In the genomic region with DNA sequence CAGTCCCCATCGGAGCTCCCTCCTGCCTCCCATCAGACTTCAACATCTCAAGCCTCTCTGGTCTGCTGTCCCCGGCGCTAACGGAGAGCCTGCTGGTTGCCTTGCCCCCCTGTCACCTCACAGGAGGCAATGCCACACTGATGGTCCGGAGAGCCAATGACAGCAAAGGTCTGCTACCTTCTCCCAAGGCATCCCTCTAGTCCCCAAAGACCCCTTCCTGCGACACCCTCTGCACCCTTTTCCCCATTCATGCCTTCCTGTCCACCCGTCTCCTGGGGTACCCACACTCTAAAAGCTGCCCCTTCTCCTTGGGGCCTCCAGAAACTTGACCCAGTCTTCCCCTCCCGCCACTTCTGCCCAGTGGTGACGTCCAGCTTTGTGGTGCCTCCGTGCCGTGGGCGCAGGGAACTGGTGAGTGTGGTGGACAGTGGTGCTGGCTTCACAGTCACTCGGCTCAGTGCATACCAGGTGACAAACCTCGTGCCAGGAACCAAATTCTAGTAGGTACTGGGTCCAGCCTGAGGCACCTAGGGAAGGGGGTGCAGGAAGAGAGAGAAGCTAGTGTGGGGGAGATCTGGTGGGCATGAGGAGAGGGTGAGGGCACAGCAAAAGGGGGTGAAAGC, we compare ENCODE assay signal across 17 cellular contexts. TPM values are rescaled to one million over a fixed set of nuclear protein-coding genes. Genes with fewer than 3 reads are reported as not detected.
DNase-seq lines count a peak whose midpoint lies in the region; ATAC-seq and TF ChIP-seq lines count a peak whose summit lies in the region.
"Had no signal": no experiment of that assay in that cellular context is flagged by ENCODE, and none has a peak within 500 bp of the region (broad histone marks: within the 10 kb centered on the region; RNA-seq: fewer than 3 reads in every experiment).

No MANE protein-coding gene starts in this region.

- no peak for ATAC-seq in WTC11
- peak; percentile 17 for ATAC-seq in naive thymus-derived CD4-positive, alpha-beta T cell
- ATAC-seq in GM18511 (IDR thresholded peaks at IDR 0.05; ENCODE audit: unreplicated experiment), result no peak

- no peaks in the 10 kb centered on the region for H3K9me3 ChIP-seq in naive thymus-derived CD4-positive, alpha-beta T cell (ENCODE audit: control insufficient read depth in 2 of 3, low read length in 3 of 3)
- H3K9me3 ChIP-seq: tibial artery had no signal

- no peak overlapping the region for H3K4me3 Mint-ChIP-seq in CD14-positive monocyte
- H3K4me3 Mint-ChIP-seq in WTC11, result no peak overlapping the region
- no peak overlapping the region for H3K4me3 Mint-ChIP-seq in naive thymus-derived CD4-positive, alpha-beta T cell
- H3K4me3 Mint-ChIP-seq: CD4-positive, CD25-positive, alpha-beta regulatory T cell; dendritic cell treated with granulocyte-macrophage colony-stimulating factor and Interleukin-4, amounts not matched to agents 40 ng/mL and 50 ng/mL, for 4 days; GM23338 had no signal

- POLR2A ChIA-PET in HEK293T (lab: Yijun Ruan, JAX), result no interaction called here
- POLR2A ChIA-PET in WTC11 (lab: Charles Lee), result interaction anchor here (0.6 to 1.6 kb wide), 4 partner anchors 27 to 164 kb away, joined by 3 to 4 read pairs (median 3); no protein-coding TSS in a partner anchor
- POLR2A ChIA-PET in naive thymus-derived CD4-positive, alpha-beta T cell (lab: Charles Lee), result interaction anchor here (0.6 to 1.8 kb wide), 7 partner anchors 14 to 181 kb away, joined by 3 to 5 read pairs (median 3); no protein-coding TSS in a partner anchor

- DNase-seq in CD14-positive monocyte (ENCODE audit: low spot score) (no peak), HEK293T (ENCODE audit: extremely low spot score) (peak; percentile 3), WTC11 (ENCODE audit: low spot score) (no peak), foreskin fibroblast (no peak)
- DNase-seq in naive thymus-derived CD4-positive, alpha-beta T cell, result no peak
- DNase-seq in activated effector memory CD4-positive, alpha-beta T cell treated with Interleukin-2 at 50 U/mL for 16 hours, result no peak
- no peak for DNase-seq in activated T-cell treated with anti-CD3 and anti-CD28 coated beads, Interleukin-2, amount 50 U/mL, for 48 hours
- DNase-seq: NCI-H187 treated with DMSO at 0.1 percent for 48 hours had no signal

- no peaks in the 10 kb centered on the region for H3K27me3 ChIP-seq in naive thymus-derived CD4-positive, alpha-beta T cell (ENCODE audit: control insufficient read depth in 2 of 2, insufficient read depth in 2 of 2, low read length in 2 of 2)

- no peak overlapping the region for H3K27ac ChIP-seq in naive thymus-derived CD4-positive, alpha-beta T cell (ENCODE audit: low read depth, low read length)
- H3K27ac ChIP-seq: tibial artery had no signal

- H3K36me3 Mint-ChIP-seq in CD14-positive monocyte, result no peaks in the 10 kb centered on the region
- H3K36me3 Mint-ChIP-seq in WTC11, result no peaks in the 10 kb centered on the region
- H3K36me3 Mint-ChIP-seq in naive thymus-derived CD4-positive, alpha-beta T cell, result no peaks in the 10 kb centered on the region
- H3K36me3 Mint-ChIP-seq: CD4-positive, CD25-positive, alpha-beta regulatory T cell had no signal

- intact Hi-C loops in CD14-positive monocyte (cut with micrococcal nuclease), result loop anchor here (1.0 to 5.0 kb wide), 2 partner anchors 50 to 270 kb away; no protein-coding TSS in a partner anchor
- intact Hi-C loops in naive thymus-derived CD4-positive, alpha-beta T cell (cut with micrococcal nuclease), result loop anchor here (1.0 to 2.0 kb wide), 9 partner anchors 27 to 362 kb away; partner anchors contain the start of genes DDX6 (in 1 of the 2) and SLC37A4 (in 1 of the 2)

- H3K36me3 ChIP-seq in naive thymus-derived CD4-positive, alpha-beta T cell (ENCODE audit: control insufficient read depth in 2 of 3, insufficient read depth in 3 of 3, low read length in 3 of 3), result no peaks in the 10 kb centered on the region
- H3K36me3 ChIP-seq: tibial artery had no signal

- CTCF ChIA-PET in HEK293T (lab: Yijun Ruan, JAX), result interaction anchor here (0.6 to 1.3 kb wide), 6 partner anchors 10 to 62 kb away, joined by 3 to 5 read pairs (median 3); no protein-coding TSS in a partner anchor
- CTCF ChIA-PET in WTC11 (lab: Charles Lee), result interaction anchor here (0.7 to 3.6 kb wide), 25 partner anchors 9 to 344 kb away, joined by 3 to 19 read pairs (median 4); partner anchors contain the start of genes CENATAC, CXCR5 and DDX6
- CTCF ChIA-PET in naive thymus-derived CD4-positive, alpha-beta T cell (lab: Charles Lee), result interaction anchor here (0.6 to 2.2 kb wide), 20 partner anchors 12 to 772 kb away, joined by 3 to 11 read pairs (median 3); no protein-coding TSS in a partner anchor

- no peaks in the 10 kb centered on the region for H3K4me1 ChIP-seq in naive thymus-derived CD4-positive, alpha-beta T cell (ENCODE audit: control insufficient read depth in 2 of 2, insufficient read depth in 2 of 2, low read length in 2 of 2)
- H3K4me1 ChIP-seq: tibial artery had no signal

- TF ChIP-seq CTCF in CD14-positive monocyte (IDR thresholded peaks at IDR 0.05) (peak; percentile 55), WTC11 (IDR thresholded peaks at IDR 0.05) (peak; percentile 38), foreskin fibroblast (IDR thresholded peaks at IDR 0.05; ENCODE audit: low read depth, low read length) (no peak)

- H3K4me1 Mint-ChIP-seq in CD14-positive monocyte (peaks cover 3% of the 10 kb centered on the region), WTC11 (peaks cover 14% of the 10 kb centered on the region)
- peaks cover 0 to 11% (median 5%) of the 10 kb centered on the region in 7 donors for H3K4me1 Mint-ChIP-seq in naive thymus-derived CD4-positive, alpha-beta T cell

- no peaks in the 10 kb centered on the region for H3K9me3 Mint-ChIP-seq in CD14-positive monocyte
- H3K9me3 Mint-ChIP-seq in WTC11, result no peaks in the 10 kb centered on the region
- H3K9me3 Mint-ChIP-seq in naive thymus-derived CD4-positive, alpha-beta T cell, result no peaks in the 10 kb centered on the region
- H3K9me3 Mint-ChIP-seq: activated T-helper 2 cell treated with anti-CD3 and anti-CD28 coated beads, Interferon-gamma antibody, Interleukin-2, Interleukin-4, amounts not matched to agents 10 μg/mL and 5 μg/mL and 100 μg/mL, durations not matched to agents 14 hours and 24 hours and 36 hours; dendritic cell treated with granulocyte-macrophage colony-stimulating factor and Interleukin-4, amounts not matched to agents 40 ng/mL and 50 ng/mL, for 4 days; GM23338 had no signal

- H3K27me3 Mint-ChIP-seq in CD14-positive monocyte (ENCODE audit: low read depth in 3 of 3) (peaks cover 12 to 21% (median 13%) of the 10 kb centered on the region in 3 donors), WTC11 (ENCODE audit: low read depth) (peaks cover 16% of the 10 kb centered on the region)
- H3K27me3 Mint-ChIP-seq in naive thymus-derived CD4-positive, alpha-beta T cell, result peaks cover 0 to 29% (median 0%) of the 10 kb centered on the region in 5 donors

- no peak overlapping the region for H3K27ac Mint-ChIP-seq in CD14-positive monocyte
- H3K27ac Mint-ChIP-seq in WTC11, result no peak overlapping the region
- H3K27ac Mint-ChIP-seq in naive thymus-derived CD4-positive, alpha-beta T cell, result peak overlapping the region in 4 of 9 donors; percentile 2 to 68 (median 34)
- H3K27ac Mint-ChIP-seq: activated T-helper 2 cell treated with anti-CD3 and anti-CD28 coated beads, Interferon-gamma antibody, Interleukin-2, Interleukin-4, amounts not matched to agents 10 μg/mL and 5 μg/mL and 100 μg/mL, durations not matched to agents 14 hours and 24 hours and 36 hours; dendritic cell treated with granulocyte-macrophage colony-stimulating factor and Interleukin-4, amounts not matched to agents 40 ng/mL and 50 ng/mL, for 4 days; GM23338 had no signal

- H3K4me3 ChIP-seq in naive thymus-derived CD4-positive, alpha-beta T cell (ENCODE audit: low read length), result no peak overlapping the region
- no peak overlapping the region for H3K4me3 ChIP-seq in foreskin fibroblast (ENCODE audit: low read depth in 1 of 2, low read length in 2 of 2)
- H3K4me3 ChIP-seq: GM23338, tibial artery had no signal

TF ChIP-seq in HEK293T, 16 proteins besides CTCF, POLR2A, EP300 and RAD21 (continues in another document):
- TF ChIP-seq PKNOX1 (IDR thresholded peaks at IDR 0.05), result no peak
- no peak for TF ChIP-seq FOXK2 (IDR thresholded peaks at IDR 0.05)

TF ChIP-seq in WTC11, 78 proteins besides CTCF, POLR2A, EP300 and RAD21:
- TF ChIP-seq ZNF396 (CRISPR knock-in tag; IDR thresholded peaks at IDR 0.05; ENCODE audit: borderline replicate concordance) (no peak), TEAD4 (CRISPR knock-in tag; IDR thresholded peaks at IDR 0.05) (no peak)

RNA-seq across cellular contexts. Expression of gene UPK2, which starts 0.9 kb away (rescaled TPM):
- polyA plus RNA-seq in CD14-positive monocyte, result not detected
- not detected in 3 replicates for total RNA-seq in WTC11 (2021)
- total RNA-seq in naive thymus-derived CD4-positive, alpha-beta T cell, result under 1 TPM in 1 of 5 experiments, not detected in 4; 0.24 TPM
- polyA plus RNA-seq in naive thymus-derived CD4-positive, alpha-beta T cell, result under 1 TPM in 1 of 2 donors, not detected in 1; 0.51 TPM
- total RNA-seq: activated T-helper 2 cell treated with anti-CD3 and anti-CD28 coated beads, Interferon-gamma antibody, Interleukin-2, Interleukin-4, amounts not matched to agents 10 μg/mL and 5 μg/mL and 100 μg/mL, durations not matched to agents 14 hours and 24 hours and 36 hours; bronchial epithelial cell; CD4-positive, CD25-positive, alpha-beta regulatory T cell; GM23338; liver had no signal
- polyA plus RNA-seq: liver had no signal

RNA-seq across cellular contexts. Expression of gene FOXR1, which starts 14.6 kb away (rescaled TPM):
- not detected for polyA plus RNA-seq in CD14-positive monocyte
- total RNA-seq in WTC11 (2021), result not detected in 3 replicates
- total RNA-seq in naive thymus-derived CD4-positive, alpha-beta T cell, result not detected
- polyA plus RNA-seq in naive thymus-derived CD4-positive, alpha-beta T cell, result not detected
- total RNA-seq: activated T-helper 2 cell treated with anti-CD3 and anti-CD28 coated beads, Interferon-gamma antibody, Interleukin-2, Interleukin-4, amounts not matched to agents 10 μg/mL and 5 μg/mL and 100 μg/mL, durations not matched to agents 14 hours and 24 hours and 36 hours; bronchial epithelial cell; CD4-positive, CD25-positive, alpha-beta regulatory T cell; GM23338; liver had no signal
- polyA plus RNA-seq: adipose tissue; CD4-positive, CD25-positive, alpha-beta regulatory T cell; GM23338; liver had no signal

RNA-seq across cellular contexts. Expression of gene BCL9L, which starts 31.2 kb away (rescaled TPM):
- 1 to 10 TPM in 1 of 2 donors, under 1 TPM in 1; 0.11 to 1.8 TPM for polyA plus RNA-seq in CD14-positive monocyte
- total RNA-seq in WTC11 (2021), result 62.1 to 65.3 TPM (median 64.7 TPM) in 3 replicates
- total RNA-seq in naive thymus-derived CD4-positive, alpha-beta T cell, result 100 to 1,000 TPM in 4 of 5 experiments, 10 to 100 TPM in 1; 67.8 to 269 (median 266) TPM
- 1 to 10 TPM; 6.7 to 7.2 TPM for polyA plus RNA-seq in naive thymus-derived CD4-positive, alpha-beta T cell

RNA-seq across cellular contexts. Expression of gene CENATAC, which starts 41.0 kb away (rescaled TPM):
- polyA plus RNA-seq in CD14-positive monocyte, result 1 to 10 TPM; 2.7 to 4.1 TPM
- total RNA-seq in WTC11 (2021), result 39.1 to 42.1 TPM (median 41.7 TPM) in 3 replicates
- total RNA-seq in naive thymus-derived CD4-positive, alpha-beta T cell, result 100 to 1,000 TPM in 4 of 5 experiments, 10 to 100 TPM in 1; 53.5 to 136 (median 109) TPM
- 10 to 100 TPM in 1 of 2 donors, 1 to 10 TPM in 1; 8.4 to 13.5 TPM for polyA plus RNA-seq in naive thymus-derived CD4-positive, alpha-beta T cell
